Comparison of ENCODE assay signal across 8 cellular contexts in the genomic region with DNA sequence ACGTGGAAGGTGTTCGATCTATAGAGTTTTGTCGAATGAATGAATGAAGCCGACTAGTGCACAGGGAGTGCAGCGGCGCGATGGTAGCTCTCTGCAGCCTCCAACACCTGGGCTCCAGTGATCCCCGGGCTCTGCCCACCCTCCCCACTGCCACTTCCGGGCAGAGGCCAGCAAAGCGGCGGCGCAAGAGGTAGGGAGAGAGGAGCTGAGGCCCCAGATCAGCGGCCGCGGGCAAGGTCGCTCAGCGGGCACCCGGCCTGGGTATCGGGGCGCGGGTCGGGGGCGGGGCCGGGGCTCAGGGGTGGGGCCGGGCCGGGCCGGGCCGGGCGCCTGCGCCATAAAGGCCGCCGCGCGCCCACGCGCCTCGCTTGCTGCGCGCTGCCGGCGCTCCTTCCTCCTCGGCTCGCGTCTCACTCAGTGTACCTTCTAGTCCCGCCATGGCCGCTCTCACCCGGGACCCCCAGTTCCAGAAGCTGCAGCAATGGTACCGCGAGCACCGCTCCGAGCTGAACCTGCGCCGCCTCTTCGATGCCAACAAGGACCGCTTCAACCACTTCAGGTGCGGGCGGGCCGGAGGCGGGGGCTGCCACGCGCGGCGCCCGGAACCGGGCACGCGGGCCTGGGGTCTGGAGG.
DNase-seq lines count a peak whose midpoint lies in the region; ATAC-seq and TF ChIP-seq lines count a peak whose summit lies in the region.

A gene (plus strand): TSS at position 367 of the 633 bp plus-strand sequence. CDS start 71 bp downstream, at position 438.

- peak within 1 kb of the TSS; percentile 61 to 83 (median 81) for H3K27ac Mint-ChIP-seq in nephron

- no peaks in the 10 kb centered on the region for H3K9me3 ChIP-seq in RWPE2 (ENCODE audit: severe bottlenecking)

- H3K27me3 Mint-ChIP-seq in nephron (ENCODE audit: low read depth): peaks cover 8% of the 10 kb centered on the region

- H3K4me1 Mint-ChIP-seq in nephron: peaks cover 30% of the 10 kb centered on the region

- peak within 1 kb of the TSS; percentile 82 for H3K4me3 ChIP-seq in RWPE2 (ENCODE audit: severe bottlenecking)
- H3K4me3 ChIP-seq in fibroblast of pulmonary artery (replicated peaks; ENCODE audit: low read depth, low read length): peak within 1 kb of the TSS; percentile 67

- in situ Hi-C loops in KBM-7 (cut with MboI; ENCODE audit: low pct_unique_long_range_greater_than_20kb, low sequenced_read_pairs): no loop called here

- H3K9me3 Mint-ChIP-seq in nephron: no peaks in the 10 kb centered on the region

- peak; percentile 80 for ATAC-seq in GM21529 (IDR thresholded peaks at IDR 0.05; ENCODE audit: unreplicated experiment)
- ATAC-seq in RWPE2 (ENCODE audit: low read depth): peak; percentile 78

- H3K4me1 ChIP-seq in RWPE2 (ENCODE audit: insufficient read depth, poor library complexity, severe bottlenecking): peaks cover 8% of the 10 kb centered on the region

- TF ChIP-seq CTCF in RWPE2 (IDR thresholded peaks at IDR 0.05; ENCODE audit: poor library complexity, severe bottlenecking) (no peak), fibroblast of pulmonary artery (IDR thresholded peaks at IDR 0.05; ENCODE audit: low read length, missing control alignments) (no peak), nephron (IDR thresholded peaks at IDR 0.05; ENCODE audit: unreplicated experiment in 3 of 3) (no peak)

- H3K27me3 ChIP-seq in RWPE2 (ENCODE audit: insufficient read depth, poor library complexity, severe bottlenecking): no peaks in the 10 kb centered on the region

- peak within 1 kb of the TSS; percentile 94 to 98 (median 96) for H3K4me3 Mint-ChIP-seq in nephron

- DNase-seq in D341Med (ENCODE audit: low spot score) (peak; percentile 91), KBM-7 (peak; percentile 51), RWPE2 (ENCODE audit: low spot score) (no peak), fibroblast of pulmonary artery (ENCODE audit: low read depth) (peak; percentile 40)
- DNase-seq in activated effector memory CD4-positive, alpha-beta T cell treated with Interleukin-2 at 50 U/mL for 16 hours: peak; percentile 62
- DNase-seq in stimulated activated naive CD4-positive, alpha-beta T cell treated with Interleukin-2 at 50 U/mL for 16 hours (lab: John Stamatoyannopoulos, UW): peak; percentile 70

- peaks cover 39% of the 10 kb centered on the region for H3K36me3 ChIP-seq in RWPE2 (ENCODE audit: low read depth)

- H3K36me3 Mint-ChIP-seq in nephron (ENCODE audit: low read depth): peaks cover 28% of the 10 kb centered on the region

- peak within 1 kb of the TSS; percentile 61 for H3K27ac ChIP-seq in RWPE2 (ENCODE audit: poor library complexity, severe bottlenecking)
